1 cellular context compared by ENCODE assay signal in the genomic region with DNA sequence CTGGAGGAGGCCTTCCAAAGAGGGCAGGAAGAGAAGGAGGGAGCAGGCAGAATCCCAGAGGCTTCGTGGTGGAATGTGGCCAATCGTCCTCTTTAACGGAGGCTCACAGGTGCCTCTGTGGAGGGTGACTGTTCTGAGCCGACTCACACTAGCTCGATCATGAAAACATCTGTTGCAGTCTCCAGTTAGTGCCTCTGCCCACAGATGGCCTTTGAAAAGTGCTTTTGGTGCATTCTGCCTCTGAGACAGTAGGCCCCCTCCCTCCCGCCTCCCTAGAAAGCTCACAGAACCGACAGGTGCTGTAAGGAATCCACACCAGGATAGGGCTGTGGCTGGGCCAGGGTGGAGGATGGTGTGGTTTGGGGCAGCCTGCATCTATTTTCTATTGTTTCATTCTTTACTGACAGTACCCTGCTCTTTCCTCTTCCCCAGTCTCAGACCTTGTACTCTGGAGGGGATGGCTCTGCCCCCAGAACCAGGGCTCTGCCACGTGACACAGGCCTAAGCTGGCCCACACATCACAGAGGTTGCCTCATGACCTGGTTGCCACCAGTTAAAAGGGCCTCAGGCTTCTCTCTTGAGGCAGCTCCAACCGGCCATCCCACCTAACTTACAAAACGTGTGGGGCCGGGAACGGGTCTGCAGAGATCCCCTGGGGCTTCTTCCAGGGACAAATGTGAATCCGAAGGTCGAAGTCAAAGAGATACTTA.
TF ChIP-seq lines count a peak whose summit lies in the region.

No MANE protein-coding gene starts in this region.

TF ChIP-seq in WTC11, 78 proteins besides CTCF, POLR2A, EP300 and RAD21 (continued from another document):
- TF ChIP-seq ZNF423 (CRISPR knock-in tag; IDR thresholded peaks at IDR 0.05) (no peak), ZBTB21 (CRISPR knock-in tag; IDR thresholded peaks at IDR 0.05; ENCODE audit: borderline replicate concordance) (no peak), SP1 (CRISPR knock-in tag; conservative IDR thresholded peaks at IDR 0.05) (no peak), USF1 (CRISPR knock-in tag; IDR thresholded peaks at IDR 0.05) (no peak), CREB1 (CRISPR knock-in tag; IDR thresholded peaks at IDR 0.05) (no peak), MYBL2 (CRISPR knock-in tag; IDR thresholded peaks at IDR 0.05) (no peak), NR1H2 (CRISPR knock-in tag; IDR thresholded peaks at IDR 0.05) (no peak), JUN (CRISPR knock-in tag; IDR thresholded peaks at IDR 0.05) (no peak)
TF ChIP-seq in WTC11: peak in this region for 0.
